14 cellular contexts compared by ENCODE assay signal in genomic region chr2:47899915-47900314, GRCh38. TPM values are rescaled to one million over a fixed set of nuclear protein-coding genes. Genes with fewer than 3 reads are reported as not detected.
DNase-seq lines count a peak whose midpoint lies in the region; ATAC-seq, FAIRE-seq and TF ChIP-seq lines count a peak whose summit lies in the region.
"Had no signal": no experiment of that assay in that cellular context is flagged by ENCODE, and none has a peak within 500 bp of the region (broad histone marks: within the 10 kb centered on the region; RNA-seq: fewer than 3 reads in every experiment).

No MANE protein-coding gene starts in this region.

- intact Hi-C loops in HepG2 (cut with micrococcal nuclease; ENCODE audit: unreplicated experiment), result loop anchor here (10.0 kb wide), 2 partner anchors 115 to 325 kb away; partner anchors contain the start of gene MSH6
- intact Hi-C loops in right lobe of liver (cut with DNase I), result no loop called here

- H3K4me3 ChIP-seq in HepG2 (replicated peaks in 1 of 3; ENCODE audit: insufficient read depth in 1 of 3, low read depth in 2 of 3, low read length in 3 of 3) (no peak overlapping the region), right lobe of liver (no peak overlapping the region), lung (no peak overlapping the region), urinary bladder (ENCODE audit: low read depth, low read length) (no peak overlapping the region)

- no TSS peak for BruUV-seq in HepG2 (replicated peaks; lab: Mats Ljungman, UMichigan)

- no peaks in the 10 kb centered on the region for H3K9me3 Mint-ChIP-seq in activated T-helper 17 cell treated with anti-CD3 and anti-CD28 coated beads, Interleukin-2, amount 50 U/mL, for 72 hours

- ATAC-seq in HepG2 (no peak), right lobe of liver (no peak), lung (ENCODE audit: insufficient read depth, low FRiP score) (peak; percentile 32), HG03469 (IDR thresholded peaks at IDR 0.05; ENCODE audit: unreplicated experiment) (no peak), HG03159 (IDR thresholded peaks at IDR 0.05; ENCODE audit: unreplicated experiment) (no peak), GM21619 (IDR thresholded peaks at IDR 0.05; ENCODE audit: unreplicated experiment) (no peak)
- ATAC-seq in activated T-helper 17 cell treated with anti-CD3 and anti-CD28 coated beads, Interleukin-2, amount 50 U/mL, for 72 hours (replicated peaks), result peak; percentile 11
- ATAC-seq: activated CD8-positive, alpha-beta memory T cell treated with anti-CD3 and anti-CD28 coated beads, Interleukin-2, amount 10 ng/mL, durations not matched to agents 7 days and 5 days had no signal

- peak overlapping the region; percentile 55 for H3K27ac Mint-ChIP-seq in activated T-helper 17 cell treated with anti-CD3 and anti-CD28 coated beads, Interleukin-2, amount 50 U/mL, for 72 hours

- no peak overlapping the region for H3K4me2 ChIP-seq in HepG2 (ENCODE audit: low read depth, low read length)

- H3K9me3 ChIP-seq in HepG2 (ENCODE audit: low read length) (no peaks in the 10 kb centered on the region), right lobe of liver (no peaks in the 10 kb centered on the region), lung (ENCODE audit: control insufficient read depth in 2 of 2, insufficient read depth in 1 of 2, low read length in 1 of 2) (no peaks in the 10 kb centered on the region)

- H3K4me1 ChIP-seq in HepG2 (ENCODE audit: insufficient read depth, low read length) (peaks cover 48% of the 10 kb centered on the region), right lobe of liver (peaks cover 0 to 13% (median 3%) of the 10 kb centered on the region in 4 donors), lung (ENCODE audit: control insufficient read depth in 2 of 2, insufficient read depth in 2 of 2, low read length in 2 of 2) (peaks cover 2 to 16% of the 10 kb centered on the region in 2 donors), urinary bladder (ENCODE audit: insufficient read depth) (no peaks in the 10 kb centered on the region)

- peak overlapping the region; percentile 38 for H3K4me3 Mint-ChIP-seq in activated T-helper 17 cell treated with anti-CD3 and anti-CD28 coated beads, Interleukin-2, amount 50 U/mL, for 72 hours
- H3K4me3 Mint-ChIP-seq: activated CD8-positive, alpha-beta memory T cell treated with anti-CD3 and anti-CD28 coated beads, Interleukin-2, amount 10 ng/mL, durations not matched to agents 7 days and 5 days had no signal

- H3K9ac ChIP-seq in HepG2 (ENCODE audit: insufficient read depth, low read depth, low read length), result no peak overlapping the region

- H3K36me3 ChIP-seq in HepG2 (replicated peaks in 1 of 2; ENCODE audit: control insufficient read depth in 1 of 2, insufficient read depth in 2 of 2, low read length in 2 of 2) (no peaks in the 10 kb centered on the region; a peak in 1 of 5 replicates), right lobe of liver (no peaks in the 10 kb centered on the region), lung (ENCODE audit: control insufficient read depth in 2 of 2, insufficient read depth in 2 of 2, low read length in 2 of 2) (no peaks in the 10 kb centered on the region), urinary bladder (ENCODE audit: insufficient read depth) (no peaks in the 10 kb centered on the region)

- no peak for DNase-seq in HepG2 (ENCODE audit: low spot score)
- no peak for DNase-seq in right lobe of liver
- DNase-seq in lung (ENCODE audit: low spot score), result no peak
- DNase-seq: activated CD8-positive, alpha-beta memory T cell treated with anti-CD3 and anti-CD28 coated beads, Interleukin-2, amount 10 ng/mL, durations not matched to agents 7 days and 5 days; C1 segment of cervical spinal cord; NCI-H2081; SHP77 had no signal

- H3K27ac ChIP-seq in HepG2 (ENCODE audit: extremely low read length, insufficient read depth, low read length) (peak overlapping the region; percentile 31), right lobe of liver (no peak overlapping the region), lung (ENCODE audit: low read depth in 1 of 2, low read length in 1 of 2) (peak overlapping the region in 1 of 2 donors; percentile 60), urinary bladder (ENCODE audit: low read depth) (peak overlapping the region; percentile 18)

- 89% methylated on average over 2 of the region's 2 CpGs for WGBS in HepG2 (ENCODE audit: low lambda C conversion rate)
- WGBS in right lobe of liver (ENCODE audit: insufficient coverage, low coverage, low lambda C conversion rate, missing lambda C conversion rate), result 52% methylated on average over 2 of the region's 2 CpGs
- WGBS in lung, 2 donors, result 54 to 60% methylated on average over 2 of the region's 2 CpGs
- WGBS in urinary bladder, result 59% methylated on average over 2 of the region's 2 CpGs

- H2AFZ ChIP-seq in HepG2 (ENCODE audit: low read length), result no peak overlapping the region

- H3K27me3 ChIP-seq in HepG2 (ENCODE audit: control insufficient read depth in 1 of 2, insufficient read depth in 2 of 2, low read length in 2 of 2), result no peaks in the 10 kb centered on the region; a peak in 1 of 5 replicates
- H3K27me3 ChIP-seq in right lobe of liver, result no peaks in the 10 kb centered on the region
- H3K27me3 ChIP-seq in lung (ENCODE audit: control insufficient read depth, insufficient read depth), result no peaks in the 10 kb centered on the region

- H3K27me3 Mint-ChIP-seq in activated T-helper 17 cell treated with anti-CD3 and anti-CD28 coated beads, Interleukin-2, amount 50 U/mL, for 72 hours, result no peaks in the 10 kb centered on the region
- H3K27me3 Mint-ChIP-seq: activated CD8-positive, alpha-beta memory T cell treated with anti-CD3 and anti-CD28 coated beads, Interleukin-2, amount 10 ng/mL, durations not matched to agents 7 days and 5 days had no signal

- in situ Hi-C loops in HepG2 (cut with HindIII; ENCODE audit: extremely low pct_ligation_motif_present, low pct_unique_long_range_greater_than_20kb), result no loop called here

- peaks cover 51% of the 10 kb centered on the region for H3K4me1 Mint-ChIP-seq in activated T-helper 17 cell treated with anti-CD3 and anti-CD28 coated beads, Interleukin-2, amount 50 U/mL, for 72 hours

- TF ChIP-seq EP300 in HepG2 (IDR thresholded peaks at IDR 0.05; ENCODE audit: low read depth in 2 of 2, low read length in 2 of 2) (no peak), HepG2 (CRISPR knock-in tag; IDR thresholded peaks at IDR 0.05; ENCODE audit: borderline replicate concordance) (no peak)

- no peak for TF ChIP-seq RAD21 in HepG2 (CRISPR knock-in tag; IDR thresholded peaks at IDR 0.05)

- peaks cover 52% of the 10 kb centered on the region for H3K36me3 Mint-ChIP-seq in activated T-helper 17 cell treated with anti-CD3 and anti-CD28 coated beads, Interleukin-2, amount 50 U/mL, for 72 hours (ENCODE audit: low read depth)

- FAIRE-seq in HepG2 (lab: Jason Lieb, UNC), result no peak
- FAIRE-seq: colon, H1 had no signal

- TF ChIP-seq POLR2A in HepG2 (IDR thresholded peaks at IDR 0.05; ENCODE audit: insufficient read depth in 1 of 2, low read depth in 2 of 2, low read length in 2 of 2), result no peak
- no peak for TF ChIP-seq POLR2A in right lobe of liver (IDR thresholded peaks at IDR 0.05)

- peaks cover 60% of the 10 kb centered on the region for H4K20me1 ChIP-seq in HepG2 (ENCODE audit: insufficient read depth, low read length)

- TF ChIP-seq CTCF in HepG2 (CRISPR knock-in tag; IDR thresholded peaks at IDR 0.05) (no peak), right lobe of liver (IDR thresholded peaks at IDR 0.05) (no peak), lung (IDR thresholded peaks at IDR 0.05; ENCODE audit: control extremely low read depth, extremely low read depth) (no peak)

- CTCF ChIA-PET in HepG2 (lab: Yijun Ruan, JAX; ENCODE audit: low intra/inter-chr PET ratio, low total read pairs), result no interaction called here

- POLR2A ChIA-PET in HepG2 (lab: Yijun Ruan, JAX), result interaction anchor here (0.9 kb wide), 1 partner anchor 29 kb away, joined by 3 read pairs; no protein-coding TSS in a partner anchor

- H3K79me2 ChIP-seq in HepG2 (ENCODE audit: insufficient read depth, low read length), result peaks cover 95% of the 10 kb centered on the region

TF ChIP-seq in HepG2, 621 proteins besides CTCF, POLR2A, EP300 and RAD21:
- no peak for TF ChIP-seq FOXK2 (IDR thresholded peaks at IDR 0.05)

RNA-seq across cellular contexts. Expression of gene FBXO11, which starts 6.4 kb away (rescaled TPM):
- total RNA-seq in HepG2 (2016; rRNA removed; fragmentation: Illumina TruSeq; extraction: Trizol), result 27.9 and 41.0 TPM in 2 replicates
- total RNA-seq in HepG2 (2016; cell fraction: cytosol; rRNA removed; fragmentation: Illumina TruSeq; extraction: Trizol; ENCODE audit: low read depth), result 11.5 and 14.6 TPM in 2 replicates
- 26.7 and 46.3 TPM in 2 replicates for total RNA-seq in HepG2 (2016; cell fraction: insoluble cytoplasmic fraction; rRNA removed; fragmentation: Illumina TruSeq; extraction: Trizol)
- 18.4 and 18.5 TPM in 2 replicates for total RNA-seq in HepG2 (2016; cell fraction: membrane; rRNA removed; fragmentation: Illumina TruSeq; extraction: Trizol)
- 42.0 and 47.7 TPM in 2 replicates for total RNA-seq in HepG2 (2016; cell fraction: nucleus; rRNA removed; fragmentation: Illumina TruSeq; extraction: Trizol)
- polyA plus RNA-seq in HepG2 (2011; rRNA removed), result 47.6 and 52.7 TPM in 2 replicates
- 17.2 and 22.5 TPM in 2 replicates for polyA plus RNA-seq in HepG2 (2011; cell fraction: cytosol; rRNA removed)
- polyA plus RNA-seq in HepG2 (2011; cell fraction: nucleus; rRNA removed), result 62.5 and 68.1 TPM in 2 replicates
- polyA plus RNA-seq in HepG2 (2012), result 36.4 and 47.4 TPM in 2 replicates
- 1.2 and 1.3 TPM in 2 replicates for polyA plus RNA-seq in HepG2 (2016; cell fraction: cytosol; fragmentation: Illumina TruSeq; extraction: Trizol; ENCODE audit: low read depth)
- 37.9 and 39.3 TPM in 2 replicates for polyA plus RNA-seq in HepG2 (2016; cell fraction: insoluble cytoplasmic fraction; fragmentation: Illumina TruSeq; extraction: Trizol; ENCODE audit: low read depth)
- polyA plus RNA-seq in HepG2 (2016; cell fraction: membrane; fragmentation: Illumina TruSeq; extraction: Trizol; ENCODE audit: low read depth), result 5.1 and 5.5 TPM in 2 replicates
- polyA plus RNA-seq in HepG2 (2016; cell fraction: nucleus; fragmentation: Illumina TruSeq; extraction: Trizol; ENCODE audit: insufficient read depth, low read depth), result 65.5 and 73.4 TPM in 2 replicates
- 33.4 and 36.4 TPM in 2 replicates for polyA minus RNA-seq in HepG2 (2011; rRNA and poly(A)+ RNA removed; ENCODE audit: low replicate concordance)
- 34.6 and 36.1 TPM in 2 replicates for polyA minus RNA-seq in HepG2 (2011; cell fraction: cytosol; rRNA and poly(A)+ RNA removed)
- polyA minus RNA-seq in HepG2 (2011; cell fraction: nucleus; rRNA and poly(A)+ RNA removed), result 84.1 and 86.4 TPM in 2 replicates
- total RNA-seq in right lobe of liver, result 10 to 100 TPM; 15.2 to 28.7 (median 24.0) TPM
- total RNA-seq in activated T-helper 17 cell treated with anti-CD3 and anti-CD28 coated beads, Interleukin-2, amount 50 U/mL, for 72 hours, result 10 to 100 TPM; 43.5 to 66.7 TPM
- total RNA-seq in lung, result 100 to 1,000 TPM in 1 of 2 donors, 10 to 100 TPM in 1; 54.2 to 157 TPM
- polyA plus RNA-seq in lung, result 10 to 100 TPM; 21.9 to 31.4 TPM
- 149 TPM for total RNA-seq in urinary bladder
- polyA plus RNA-seq in urinary bladder, result 29.3 TPM

Comparison
In these comparisons a context has a peak if more than half of its experiments do, and no peak if none do; other contexts are left out.
1. H3K27ac ChIP-seq: peak in HepG2 (single experiment) and urinary bladder (single experiment); none in right lobe of liver (0 of 3).
2. ATAC-seq: peak in activated T-helper 17 cell treated with anti-CD3 and anti-CD28 coated beads, Interleukin-2, amount 50 U/mL, for 72 hours (single experiment) and lung (single experiment); none in HepG2 (single experiment), right lobe of liver (0 of 4), HG03469 (single experiment), HG03159 (single experiment) and GM21619 (single experiment).